ENCODE assay signal across 19 cellular contexts in the genomic region with DNA sequence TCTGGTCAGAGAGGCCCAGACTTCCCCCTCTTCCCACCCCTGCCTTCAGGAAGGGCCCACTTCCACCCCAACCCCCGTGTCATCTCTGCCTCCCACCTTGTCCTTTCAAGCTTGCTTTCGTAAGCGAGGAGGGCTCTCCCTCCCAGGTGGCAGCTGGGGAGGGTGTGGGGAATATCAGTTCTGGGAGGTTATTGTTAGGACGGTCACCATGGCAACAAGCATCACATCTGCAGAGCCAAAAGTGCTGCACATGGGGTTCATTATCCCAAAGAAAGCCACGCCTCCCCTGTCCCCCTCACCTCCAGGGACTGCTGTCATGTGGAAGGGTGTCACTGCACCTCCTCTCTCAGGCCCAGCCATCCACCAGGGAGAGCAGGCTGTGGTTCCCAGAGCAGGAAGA. TPM values are rescaled to one million over a fixed set of nuclear protein-coding genes. Genes with fewer than 3 reads are reported as not detected.
A peak's percentile ranks its signal among the peaks of the same experiment; 100 is the strongest.
DNase-seq lines count a peak whose midpoint lies in the region; ATAC-seq lines count a peak whose summit lies in the region.
"Had no signal": no experiment of that assay in that cellular context is flagged by ENCODE, and none has a peak within 500 bp of the region (broad histone marks: within the 10 kb centered on the region; RNA-seq: fewer than 3 reads in every experiment).

No MANE protein-coding gene starts in this region.

- no peak overlapping the region for H3K4me2 ChIP-seq in neuronal stem cell (ENCODE audit: insufficient read depth, low read length, poor library complexity, severe bottlenecking)
- H3K4me2 ChIP-seq: KMS-11 had no signal

- no peaks in the 10 kb centered on the region for H3K79me1 ChIP-seq in neuronal stem cell (ENCODE audit: low read depth, low read length)

- H3K9me3 ChIP-seq in neuronal stem cell (replicated peaks in 1 of 2; ENCODE audit: control insufficient read depth in 2 of 2, insufficient read depth in 1 of 2, low read depth in 1 of 2, low read length in 2 of 2), result peaks cover 0 to 2% of the 10 kb centered on the region in 2 donors
- H3K9me3 ChIP-seq: BE2C had no signal

- no peak overlapping the region for H2AFZ ChIP-seq in neuronal stem cell (ENCODE audit: low read length)

- no peaks in the 10 kb centered on the region for H3K4me1 ChIP-seq in neuronal stem cell (ENCODE audit: control insufficient read depth in 2 of 2, insufficient read depth in 1 of 2, low read depth in 1 of 2, low read length in 2 of 2)
- H3K4me1 ChIP-seq: BE2C had no signal

- no peak overlapping the region for H2AK5ac ChIP-seq in neuronal stem cell (ENCODE audit: low read depth, low read length)

- no peak overlapping the region for H3K9ac ChIP-seq in neuronal stem cell (ENCODE audit: low read depth, low read length, poor library complexity)
- H3K9ac ChIP-seq: KMS-11 had no signal

- H3K27me3 ChIP-seq in neuronal stem cell (ENCODE audit: control insufficient read depth in 3 of 3, insufficient read depth in 3 of 3, low read depth in 1 of 3, low read length in 3 of 3), result peaks cover 9 to 51% (median 48%) of the 10 kb centered on the region in 3 experiments

- no peak overlapping the region for H4K91ac ChIP-seq in neuronal stem cell (ENCODE audit: low read depth, low read length, poor library complexity)

- H2BK5ac ChIP-seq in neuronal stem cell (ENCODE audit: low read length), result no peak overlapping the region

- no peak overlapping the region for H3K27ac ChIP-seq in neuronal stem cell (replicated peaks; ENCODE audit: low read length)
- H3K27ac ChIP-seq: KMS-11 had no signal

- no peaks in the 10 kb centered on the region for H3K36me3 ChIP-seq in neuronal stem cell (replicated peaks in 1 of 2; ENCODE audit: control insufficient read depth in 2 of 2, insufficient read depth in 2 of 2, low read length in 2 of 2)
- H3K36me3 ChIP-seq: BE2C had no signal

- H3K18ac ChIP-seq in neuronal stem cell (ENCODE audit: low read length), result no peak overlapping the region

- no peak overlapping the region for H2BK12ac ChIP-seq in neuronal stem cell (ENCODE audit: low read length)

- no peak for ATAC-seq in Right ventricle myocardium inferior
- no peak for ATAC-seq in HG03045 (IDR thresholded peaks at IDR 0.05; ENCODE audit: unreplicated experiment)
- ATAC-seq: Panc1 had no signal

- no peak overlapping the region for H3K4ac ChIP-seq in neuronal stem cell (ENCODE audit: low read length)

- peak overlapping the region in 1 of 2 donors; percentile 34 for H3K4me3 ChIP-seq in neuronal stem cell (ENCODE audit: low read length in 2 of 2)

- no peak overlapping the region for H2BK120ac ChIP-seq in neuronal stem cell (ENCODE audit: low read depth, low read length)

- DNase-seq in NCI-H2196 (lab: John Stamatoyannopoulos, UW; ENCODE audit: unreplicated experiment), result peak; percentile 21
- no peak for DNase-seq in NCI-H2196 treated with DMSO at 0.1 percent for 48 hours (lab: John Stamatoyannopoulos, UW; ENCODE audit: unreplicated experiment)
- DNase-seq in cardiac septum (ENCODE audit: low spot score), result peak; percentile 47
- no peak for DNase-seq in Right ventricle myocardium inferior (ENCODE audit: missing footprints)
- peak; percentile 14 for DNase-seq in NCI-H2171 treated with DMSO at 0.1 percent for 48 hours (lab: John Stamatoyannopoulos, UW)
- DNase-seq in neuronal stem cell (ENCODE audit: low spot score), result no peak
- no peak for DNase-seq in activated T-cell treated with anti-CD3 and anti-CD28 coated beads, Interleukin-2, amount 50 U/mL, for 48 hours
- DNase-seq: BE2C; CD4-positive, CD25-positive, alpha-beta regulatory T cell; DMS79 treated with DMSO at 0.1 percent for 48 hours; GOT3; NCI-H1048; NCI-H1436; NCI-H1930; NCI-H2227 treated with DMSO at 0.1 percent for 48 hours; NCI-H510A treated with DMSO at 0.1 percent for 48 hours had no signal

- H2BK15ac ChIP-seq in neuronal stem cell (ENCODE audit: low read length), result no peak overlapping the region

- peak overlapping the region; percentile 68 for H3K23ac ChIP-seq in neuronal stem cell (ENCODE audit: low read depth, low read length, poor library complexity)

- WGBS in neuronal stem cell (ENCODE audit: extremely low coverage in 2 of 2, insufficient read length in 2 of 2, insufficient replicate concordance in 1 of 2), 2 donors, result no CpG with 5 or more reads among the region's 5 CpGs

- intact Hi-C loops in cardiac septum (cut with DNase I), result loop anchor here (10.0 kb wide), 1 partner anchor 193 kb away; no protein-coding TSS in a partner anchor
- intact Hi-C loops in Right ventricle myocardium inferior (cut with DNase I), result loop anchor here (10.0 kb wide), 1 partner anchor 193 kb away; no protein-coding TSS in a partner anchor

- no peak overlapping the region for H3K14ac ChIP-seq in neuronal stem cell (ENCODE audit: low read length)

- H4K8ac ChIP-seq in neuronal stem cell (ENCODE audit: low read depth, low read length), result no peak overlapping the region

RNA-seq across cellular contexts. Expression of a gene that starts 2.6 kb away (rescaled TPM):
- total RNA-seq in cardiac septum (149 TPM), Right ventricle myocardium inferior (95.4 TPM)
- 0.79 TPM for polyA plus RNA-seq in neuronal stem cell (2013, experiment 1 of 2)
- polyA plus RNA-seq in neuronal stem cell (2013, experiment 2 of 2), result 0.65 TPM
- total RNA-seq: CD4-positive, CD25-positive, alpha-beta regulatory T cell had no signal
- polyA plus RNA-seq: CD4-positive, CD25-positive, alpha-beta regulatory T cell had no signal

Comparison
In these comparisons a context has a peak if more than half of its experiments do, and no peak if none do; other contexts are left out.
1. DNase-seq: peak in NCI-H2196 (single experiment), cardiac septum (single experiment) and NCI-H2171 treated with DMSO at 0.1 percent for 48 hours (single experiment); none in NCI-H2196 treated with DMSO at 0.1 percent for 48 hours (single experiment), Right ventricle myocardium inferior (single experiment), neuronal stem cell (single experiment) and activated T-cell treated with anti-CD3 and anti-CD28 coated beads, Interleukin-2, amount 50 U/mL, for 48 hours (0 of 2).